ENCODE assay signal across 1 cellular context in genomic region chr1:116380499-116381316, GRCh38.
TF ChIP-seq lines count a peak whose summit lies in the region.

No MANE protein-coding gene starts in this region.

TF ChIP-seq in GM12878, 131 proteins besides CTCF, POLR2A, EP300 and RAD21 (continued from another document):
- TF ChIP-seq NKRF (conservative IDR thresholded peaks at IDR 0.05) (no peak), ATF7 (IDR thresholded peaks at IDR 0.05; ENCODE audit: low read depth) (peak; percentile 69; the same call in 1 of the 2 replicates), ZBTB11 (CRISPR knock-in tag; IDR thresholded peaks at IDR 0.05) (no peak), SMAD1 (IDR thresholded peaks at IDR 0.05; ENCODE audit: low read depth, partially characterized antibody) (no peak), BHLHE40 (IDR thresholded peaks at IDR 0.05; ENCODE audit: borderline replicate concordance in 1 of 2, low read depth in 2 of 2, low read length in 1 of 2) (no peak), RUNX3 (IDR thresholded peaks at IDR 0.05; ENCODE audit: low read length) (peak; percentile 47; the same call in 1 of the 2 replicates), ZNF384 (IDR thresholded peaks at IDR 0.05; ENCODE audit: borderline replicate concordance, low read depth, low read length) (peak; percentile 56; the same call in 1 of the 2 replicates), NFIC (IDR thresholded peaks at IDR 0.05; ENCODE audit: low read depth, low read length) (peak; percentile 40; the same call in 1 of the 2 replicates), PML (IDR thresholded peaks at IDR 0.05; ENCODE audit: low read length) (0 out of 2 replicates have a peak, but pooled peaks have one; percentile 60), EED (IDR thresholded peaks at IDR 0.05; ENCODE audit: low read depth) (peak; percentile 75), MEF2B (IDR thresholded peaks at IDR 0.05; ENCODE audit: partially characterized antibody, poor library complexity, severe bottlenecking) (peak; percentile 13), MEF2A (IDR thresholded peaks at IDR 0.05; ENCODE audit: insufficient read depth, low read depth, low read length) (peak; percentile 58; the same call in 1 of the 2 replicates), POU2F2 (IDR thresholded peaks at IDR 0.05; ENCODE audit: borderline replicate concordance, low read depth, low read length) (no peak), TBL1XR1 (IDR thresholded peaks at IDR 0.05; ENCODE audit: low read depth, low read length) (no peak), NFYA (IDR thresholded peaks at IDR 0.05; ENCODE audit: borderline replicate concordance, low read depth, low read length) (no peak), ZBTB33 (IDR thresholded peaks at IDR 0.05) (no peak), IKZF1 (conservative IDR thresholded peaks at IDR 0.05) (peak; percentile 73), RELB (IDR thresholded peaks at IDR 0.05; ENCODE audit: low read depth) (peak; percentile 90), IKZF2 (IDR thresholded peaks at IDR 0.05) (peak in 1 of 2 experiments; percentile 59; a peak in 3 of 4 replicates), CUX1 (IDR thresholded peaks at IDR 0.05; ENCODE audit: insufficient replicate concordance, low read depth, low read length) (no peak), HDAC2 (IDR thresholded peaks at IDR 0.05) (no peak), NR2C2 (IDR thresholded peaks at IDR 0.05; ENCODE audit: borderline replicate concordance, control insufficient read depth, insufficient read length, low read depth) (no peak), JUNB (IDR thresholded peaks at IDR 0.05) (no peak), KDM1A (IDR thresholded peaks at IDR 0.05; ENCODE audit: borderline replicate concordance) (no peak), CREM (IDR thresholded peaks at IDR 0.05; ENCODE audit: low read depth) (0 out of 2 replicates have a peak, but pooled peaks have one; percentile 36), RFX5 (IDR thresholded peaks at IDR 0.05; ENCODE audit: low read depth, low read length) (no peak), MTA3 (IDR thresholded peaks at IDR 0.05; ENCODE audit: borderline replicate concordance, low read length) (no peak), SP1 (IDR thresholded peaks at IDR 0.05; ENCODE audit: low read depth, low read length) (no peak), SPI1 (IDR thresholded peaks at IDR 0.05; ENCODE audit: borderline replicate concordance, insufficient read depth, low read depth, low read length) (peak; percentile 48), IRF4 (IDR thresholded peaks at IDR 0.05; ENCODE audit: low read depth, low read length) (no peak), BCL11A (IDR thresholded peaks at IDR 0.05; ENCODE audit: low read depth, low read length) (0 out of 2 replicates have a peak, but pooled peaks have one; percentile 3), RBBP5 (conservative IDR thresholded peaks at IDR 0.05) (no peak), KLF5 (IDR thresholded peaks at IDR 0.05; ENCODE audit: partially characterized antibody) (no peak)
